ENCODE assay signal across 28 cellular contexts in genomic region chr5:51559921-51560658, GRCh38.
"Had no signal": no experiment of that assay in that cellular context is flagged by ENCODE, and none has a peak within 500 bp of the region (broad histone marks: within the 10 kb centered on the region; RNA-seq: fewer than 3 reads in every experiment).

No MANE protein-coding gene starts in this region.

- H3K9me3 Mint-ChIP-seq: nephron; neural progenitor cell; stimulated activated effector memory CD8-positive, alpha-beta T cell treated with anti-CD3 and anti-CD28 coated beads, Interleukin-12 subunit alpha, Interleukin-12 subunit beta, amount 100 ng/mL, for 72 hours; stimulated activated naive B cell treated with anti-CD40 and anti-IgM and Interleukin-4, amounts not matched to agents 10 μg/mL and 1 μg/mL and 100 μg/mL, for 72 hours; stimulated activated naive CD8-positive, alpha-beta T cell treated with anti-CD3 and anti-CD28 coated beads, Interleukin-15, Interleukin-2, amounts not matched to agents 100 ng/mL and 50 ng/mL, for 24 hours had no signal

- H3K36me3 Mint-ChIP-seq: natural killer cell; neural progenitor cell; stimulated activated effector memory CD8-positive, alpha-beta T cell treated with anti-CD3 and anti-CD28 coated beads, Interleukin-12 subunit alpha, Interleukin-12 subunit beta, amount 100 ng/mL, for 72 hours; stimulated activated naive B cell treated with anti-CD40 and anti-IgM and Interleukin-4, amounts not matched to agents 10 μg/mL and 1 μg/mL and 100 μg/mL, for 72 hours had no signal

- H3K36me3 ChIP-seq: neural progenitor cell, ovary, right lobe of liver, sigmoid colon, stomach, thoracic aorta, thyroid gland, tibial nerve, upper lobe of right lung, uterus had no signal

- DNase-seq: natural killer cell; occipital lobe; ovary; posterior cingulate gyrus; psoas muscle; right cardiac atrium; right lobe of liver; sigmoid colon; small intestine; stimulated activated CD4-positive, alpha-beta T cell treated with anti-CD3 and anti-CD28 coated beads, Interleukin-15, amount 100 ng/mL, for 24 hours; stimulated activated CD4-positive, alpha-beta T cell treated with anti-CD3 and anti-CD28 coated beads, Interleukin-2, amount 100 ng/mL, for 24 hours; stimulated activated CD4-positive, alpha-beta T cell treated with anti-CD3 and anti-CD28 coated beads, Interleukin-2, amount 100 ng/mL, for 48 hours; stimulated activated CD4-positive, alpha-beta T cell treated with anti-CD3 and anti-CD28 coated beads, Interleukin-4, amount 100 ng/mL, for 24 hours; stimulated activated naive B cell treated with anti-CD40 and anti-IgM and Interleukin-4, amounts not matched to agents 10 μg/mL and 1 μg/mL and 100 μg/mL, for 72 hours; stimulated activated naive CD4-positive, alpha-beta T cell treated with Interleukin-2 at 50 U/mL for 16 hours; stomach; thyroid gland; trophoblast cell; upper lobe of right lung; uterus had no signal

- H3K27ac ChIP-seq: neural progenitor cell, ovary, parathyroid adenoma, psoas muscle, right lobe of liver, sigmoid colon, stomach, thoracic aorta, thyroid gland, tibial nerve, upper lobe of right lung, uterus had no signal

- H3K27me3 ChIP-seq: neural progenitor cell, ovary, right lobe of liver, sigmoid colon, stomach, thyroid gland, tibial nerve, upper lobe of right lung, uterus had no signal

- H3K9ac ChIP-seq: neural progenitor cell, parathyroid adenoma had no signal

- H3K9me3 ChIP-seq: ovary, psoas muscle, right lobe of liver, sigmoid colon, stomach, thoracic aorta, thyroid gland, tibial nerve, upper lobe of right lung, uterus had no signal

- H3K4me1 ChIP-seq: neural progenitor cell, parathyroid adenoma, psoas muscle, right lobe of liver, sigmoid colon, stomach, thyroid gland, tibial nerve, upper lobe of right lung, uterus had no signal

- ATAC-seq: natural killer cell; psoas muscle; right cardiac atrium; right lobe of liver; stimulated activated effector memory CD8-positive, alpha-beta T cell treated with anti-CD3 and anti-CD28 coated beads, Interleukin-12 subunit alpha, Interleukin-12 subunit beta, amount 100 ng/mL, for 72 hours; stimulated activated naive B cell treated with anti-CD40 and anti-IgM and Interleukin-4, amounts not matched to agents 10 μg/mL and 1 μg/mL and 100 μg/mL, for 72 hours; upper lobe of right lung had no signal

- H3K4me1 Mint-ChIP-seq: natural killer cell; nephron; neural progenitor cell; stimulated activated effector memory CD8-positive, alpha-beta T cell treated with anti-CD3 and anti-CD28 coated beads, Interleukin-12 subunit alpha, Interleukin-12 subunit beta, amount 100 ng/mL, for 72 hours; stimulated activated naive B cell treated with anti-CD40 and anti-IgM and Interleukin-4, amounts not matched to agents 10 μg/mL and 1 μg/mL and 100 μg/mL, for 72 hours had no signal

- FAIRE-seq: small intestine had no signal

- H3K4me3 Mint-ChIP-seq: natural killer cell; nephron; neural progenitor cell; stimulated activated effector memory CD8-positive, alpha-beta T cell treated with anti-CD3 and anti-CD28 coated beads, Interleukin-12 subunit alpha, Interleukin-12 subunit beta, amount 100 ng/mL, for 72 hours; stimulated activated naive B cell treated with anti-CD40 and anti-IgM and Interleukin-4, amounts not matched to agents 10 μg/mL and 1 μg/mL and 100 μg/mL, for 72 hours; stimulated activated naive CD8-positive, alpha-beta T cell treated with anti-CD3 and anti-CD28 coated beads, Interleukin-15, Interleukin-2, amounts not matched to agents 100 ng/mL and 50 ng/mL, for 24 hours had no signal

- H3K79me2 ChIP-seq: parathyroid adenoma had no signal

- H3K4me3 ChIP-seq: neural progenitor cell, ovary, psoas muscle, right lobe of liver, sigmoid colon, stomach, thoracic aorta, thyroid gland, tibial nerve, upper lobe of right lung, uterus had no signal

- H3K27me3 Mint-ChIP-seq: progenitor cell of endocrine pancreas; stimulated activated naive B cell treated with anti-CD40 and anti-IgM and Interleukin-4, amounts not matched to agents 10 μg/mL and 1 μg/mL and 100 μg/mL, for 72 hours; stimulated activated naive CD8-positive, alpha-beta T cell treated with anti-CD3 and anti-CD28 coated beads, Interleukin-15, Interleukin-2, amounts not matched to agents 100 ng/mL and 50 ng/mL, for 24 hours had no signal

- H3K4me2 ChIP-seq: neural progenitor cell had no signal

- H3K27ac Mint-ChIP-seq: natural killer cell; nephron; neural progenitor cell; progenitor cell of endocrine pancreas; stimulated activated effector memory CD8-positive, alpha-beta T cell treated with anti-CD3 and anti-CD28 coated beads, Interleukin-12 subunit alpha, Interleukin-12 subunit beta, amount 100 ng/mL, for 72 hours; stimulated activated naive B cell treated with anti-CD40 and anti-IgM and Interleukin-4, amounts not matched to agents 10 μg/mL and 1 μg/mL and 100 μg/mL, for 72 hours; stimulated activated naive CD8-positive, alpha-beta T cell treated with anti-CD3 and anti-CD28 coated beads, Interleukin-15, Interleukin-2, amounts not matched to agents 100 ng/mL and 50 ng/mL, for 24 hours had no signal

- H2AFZ ChIP-seq: neural progenitor cell, parathyroid adenoma had no signal
